Comparison of ENCODE assay signal across 1 cellular context in genomic region chr6:12606616-12607015, GRCh38.
TF ChIP-seq lines count a peak whose summit lies in the region.

No MANE protein-coding gene starts in this region.

TF ChIP-seq in IMR-90, 13 proteins besides CTCF, POLR2A, EP300 and RAD21 (continued from another document):
- TF ChIP-seq USF2 (IDR thresholded peaks at IDR 0.05; ENCODE audit: low read depth, low read length) (no peak), MAFK (IDR thresholded peaks at IDR 0.05; ENCODE audit: low read depth, low read length) (no peak)
